ENCODE assay signal across 2 cellular contexts in the genomic region with DNA sequence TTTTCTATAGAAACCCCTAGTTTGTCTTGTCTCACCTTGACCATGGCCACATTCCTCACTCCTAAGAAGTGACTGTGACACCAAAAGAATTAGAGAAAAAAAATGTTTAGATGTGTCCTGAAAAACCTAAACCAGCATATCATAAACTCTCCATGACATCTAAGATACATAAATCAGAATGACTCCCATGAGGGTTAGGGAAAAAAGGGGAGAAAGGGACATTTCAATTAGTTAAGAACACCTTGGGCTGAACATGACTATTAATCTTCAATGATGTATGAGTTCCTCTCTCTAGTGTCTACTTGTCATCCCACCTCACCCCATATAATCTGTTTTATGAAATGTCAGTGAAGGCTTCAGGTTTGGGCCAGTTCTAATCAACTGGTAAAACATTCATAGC.
TF ChIP-seq lines count a peak whose summit lies in the region.

No MANE protein-coding gene starts in this region.

TF ChIP-seq in HEK293T, 16 proteins besides CTCF, POLR2A, EP300 and RAD21:
- TF ChIP-seq FOXM1 (IDR thresholded peaks at IDR 0.05; ENCODE audit: borderline replicate concordance): no peak
- no peak for TF ChIP-seq ELF4 (IDR thresholded peaks at IDR 0.05)
- TF ChIP-seq FOXK2 (IDR thresholded peaks at IDR 0.05): no peak
- no peak for TF ChIP-seq LEF1 (IDR thresholded peaks at IDR 0.05; ENCODE audit: borderline replicate concordance)
- TF ChIP-seq TARDBP (IDR thresholded peaks at IDR 0.05): no peak
- TF ChIP-seq, protein P1, sequence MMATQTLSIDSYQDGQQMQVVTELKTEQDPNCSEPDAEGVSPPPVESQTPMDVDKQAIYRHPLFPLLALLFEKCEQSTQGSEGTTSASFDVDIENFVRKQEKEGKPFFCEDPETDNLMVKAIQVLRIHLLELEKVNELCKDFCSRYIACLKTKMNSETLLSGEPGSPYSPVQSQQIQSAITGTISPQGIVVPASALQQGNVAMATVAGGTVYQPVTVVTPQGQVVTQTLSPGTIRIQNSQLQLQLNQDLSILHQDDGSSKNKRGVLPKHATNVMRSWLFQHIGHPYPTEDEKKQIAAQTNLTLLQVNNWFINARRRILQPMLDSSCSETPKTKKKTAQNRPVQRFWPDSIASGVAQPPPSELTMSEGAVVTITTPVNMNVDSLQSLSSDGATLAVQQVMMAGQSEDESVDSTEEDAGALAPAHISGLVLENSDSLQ (IDR thresholded peaks at IDR 0.05): 0 out of 2 replicates have a peak, but pooled peaks have one; percentile 2
- no peak for TF ChIP-seq CTBP1 (IDR thresholded peaks at IDR 0.05; ENCODE audit: borderline replicate concordance)
- TF ChIP-seq SP1 (IDR thresholded peaks at IDR 0.05): no peak

TF ChIP-seq in K562, 482 proteins besides CTCF, POLR2A, EP300 and RAD21:
- TF ChIP-seq, protein P2, sequence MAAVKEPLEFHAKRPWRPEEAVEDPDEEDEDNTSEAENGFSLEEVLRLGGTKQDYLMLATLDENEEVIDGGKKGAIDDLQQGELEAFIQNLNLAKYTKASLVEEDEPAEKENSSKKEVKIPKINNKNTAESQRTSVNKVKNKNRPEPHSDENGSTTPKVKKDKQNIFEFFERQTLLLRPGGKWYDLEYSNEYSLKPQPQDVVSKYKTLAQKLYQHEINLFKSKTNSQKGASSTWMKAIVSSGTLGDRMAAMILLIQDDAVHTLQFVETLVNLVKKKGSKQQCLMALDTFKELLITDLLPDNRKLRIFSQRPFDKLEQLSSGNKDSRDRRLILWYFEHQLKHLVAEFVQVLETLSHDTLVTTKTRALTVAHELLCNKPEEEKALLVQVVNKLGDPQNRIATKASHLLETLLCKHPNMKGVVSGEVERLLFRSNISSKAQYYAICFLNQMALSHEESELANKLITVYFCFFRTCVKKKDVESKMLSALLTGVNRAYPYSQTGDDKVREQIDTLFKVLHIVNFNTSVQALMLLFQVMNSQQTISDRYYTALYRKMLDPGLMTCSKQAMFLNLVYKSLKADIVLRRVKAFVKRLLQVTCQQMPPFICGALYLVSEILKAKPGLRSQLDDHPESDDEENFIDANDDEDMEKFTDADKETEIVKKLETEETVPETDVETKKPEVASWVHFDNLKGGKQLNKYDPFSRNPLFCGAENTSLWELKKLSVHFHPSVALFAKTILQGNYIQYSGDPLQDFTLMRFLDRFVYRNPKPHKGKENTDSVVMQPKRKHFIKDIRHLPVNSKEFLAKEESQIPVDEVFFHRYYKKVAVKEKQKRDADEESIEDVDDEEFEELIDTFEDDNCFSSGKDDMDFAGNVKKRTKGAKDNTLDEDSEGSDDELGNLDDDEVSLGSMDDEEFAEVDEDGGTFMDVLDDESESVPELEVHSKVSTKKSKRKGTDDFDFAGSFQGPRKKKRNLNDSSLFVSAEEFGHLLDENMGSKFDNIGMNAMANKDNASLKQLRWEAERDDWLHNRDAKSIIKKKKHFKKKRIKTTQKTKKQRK (IDR thresholded peaks at IDR 0.05; ENCODE audit: borderline replicate concordance, low read depth, low read length): no peak
- peak; percentile 58 for TF ChIP-seq MEIS2 (IDR thresholded peaks at IDR 0.05; ENCODE audit: partially characterized antibody)
- TF ChIP-seq, protein P3, sequence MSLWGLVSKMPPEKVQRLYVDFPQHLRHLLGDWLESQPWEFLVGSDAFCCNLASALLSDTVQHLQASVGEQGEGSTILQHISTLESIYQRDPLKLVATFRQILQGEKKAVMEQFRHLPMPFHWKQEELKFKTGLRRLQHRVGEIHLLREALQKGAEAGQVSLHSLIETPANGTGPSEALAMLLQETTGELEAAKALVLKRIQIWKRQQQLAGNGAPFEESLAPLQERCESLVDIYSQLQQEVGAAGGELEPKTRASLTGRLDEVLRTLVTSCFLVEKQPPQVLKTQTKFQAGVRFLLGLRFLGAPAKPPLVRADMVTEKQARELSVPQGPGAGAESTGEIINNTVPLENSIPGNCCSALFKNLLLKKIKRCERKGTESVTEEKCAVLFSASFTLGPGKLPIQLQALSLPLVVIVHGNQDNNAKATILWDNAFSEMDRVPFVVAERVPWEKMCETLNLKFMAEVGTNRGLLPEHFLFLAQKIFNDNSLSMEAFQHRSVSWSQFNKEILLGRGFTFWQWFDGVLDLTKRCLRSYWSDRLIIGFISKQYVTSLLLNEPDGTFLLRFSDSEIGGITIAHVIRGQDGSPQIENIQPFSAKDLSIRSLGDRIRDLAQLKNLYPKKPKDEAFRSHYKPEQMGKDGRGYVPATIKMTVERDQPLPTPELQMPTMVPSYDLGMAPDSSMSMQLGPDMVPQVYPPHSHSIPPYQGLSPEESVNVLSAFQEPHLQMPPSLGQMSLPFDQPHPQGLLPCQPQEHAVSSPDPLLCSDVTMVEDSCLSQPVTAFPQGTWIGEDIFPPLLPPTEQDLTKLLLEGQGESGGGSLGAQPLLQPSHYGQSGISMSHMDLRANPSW (CRISPR knock-in tag; IDR thresholded peaks at IDR 0.05): no peak
- no peak for TF ChIP-seq SMAD3 (CRISPR knock-in tag; conservative IDR thresholded peaks at IDR 0.05)
- TF ChIP-seq, protein P4, sequence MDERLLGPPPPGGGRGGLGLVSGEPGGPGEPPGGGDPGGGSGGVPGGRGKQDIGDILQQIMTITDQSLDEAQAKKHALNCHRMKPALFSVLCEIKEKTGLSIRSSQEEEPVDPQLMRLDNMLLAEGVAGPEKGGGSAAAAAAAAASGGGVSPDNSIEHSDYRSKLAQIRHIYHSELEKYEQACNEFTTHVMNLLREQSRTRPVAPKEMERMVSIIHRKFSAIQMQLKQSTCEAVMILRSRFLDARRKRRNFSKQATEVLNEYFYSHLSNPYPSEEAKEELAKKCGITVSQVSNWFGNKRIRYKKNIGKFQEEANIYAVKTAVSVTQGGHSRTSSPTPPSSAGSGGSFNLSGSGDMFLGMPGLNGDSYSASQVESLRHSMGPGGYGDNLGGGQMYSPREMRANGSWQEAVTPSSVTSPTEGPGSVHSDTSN (CRISPR knock-in tag; IDR thresholded peaks at IDR 0.05; ENCODE audit: low read depth): no peak
- TF ChIP-seq, protein P4 (tag; conservative IDR thresholded peaks at IDR 0.05; ENCODE audit: low read depth): peak; percentile 74
- no peak for TF ChIP-seq ARID2 (IDR thresholded peaks at IDR 0.05)
- TF ChIP-seq SP1 (CRISPR knock-in tag; IDR thresholded peaks at IDR 0.05): no peak
- 0 out of 2 replicates have a peak, but pooled peaks have one; percentile 27 for TF ChIP-seq ZNF316 (IDR thresholded peaks at IDR 0.05)
